In the genomic region with DNA sequence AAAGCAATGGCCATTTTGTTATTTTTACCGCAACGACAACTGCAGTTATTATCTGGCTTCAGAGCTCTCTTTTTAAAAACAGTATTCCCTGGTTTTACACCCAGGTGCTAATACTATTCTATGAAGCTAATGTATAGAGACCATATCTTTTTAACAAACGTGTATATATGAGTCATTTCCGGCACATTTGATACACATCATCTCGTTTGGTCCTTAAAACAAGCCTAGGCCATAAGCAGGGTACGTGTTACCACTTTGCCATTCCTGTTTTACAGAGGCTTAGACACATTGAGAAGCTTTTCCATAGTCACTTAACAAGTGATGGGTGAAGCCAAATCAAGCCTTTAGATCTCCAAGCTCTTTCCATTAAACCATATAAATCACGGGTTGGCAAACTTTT, we compare ENCODE assay signal across 2 cellular contexts.
TF ChIP-seq lines count a peak whose summit lies in the region.

No MANE protein-coding gene starts in this region.

TF ChIP-seq in IMR-90, 13 proteins besides CTCF, POLR2A, EP300 and RAD21:
- TF ChIP-seq MAFK (IDR thresholded peaks at IDR 0.05; ENCODE audit: low read depth, low read length): no peak
- no peak for TF ChIP-seq MAZ (IDR thresholded peaks at IDR 0.05; ENCODE audit: borderline replicate concordance, low read depth, low read length)
- no peak for TF ChIP-seq BHLHE40 (IDR thresholded peaks at IDR 0.05; ENCODE audit: low read depth, low read length)
- no peak for TF ChIP-seq SMC3 (IDR thresholded peaks at IDR 0.05; ENCODE audit: low read depth, low read length)
- no peak for TF ChIP-seq RCOR1 (IDR thresholded peaks at IDR 0.05; ENCODE audit: insufficient replicate concordance, low read length)
- TF ChIP-seq FOS (IDR thresholded peaks at IDR 0.05; ENCODE audit: low read depth, low read length): no peak
- no peak for TF ChIP-seq CHD1 (IDR thresholded peaks at IDR 0.05; ENCODE audit: low read depth, low read length)
- TF ChIP-seq, protein P1, sequence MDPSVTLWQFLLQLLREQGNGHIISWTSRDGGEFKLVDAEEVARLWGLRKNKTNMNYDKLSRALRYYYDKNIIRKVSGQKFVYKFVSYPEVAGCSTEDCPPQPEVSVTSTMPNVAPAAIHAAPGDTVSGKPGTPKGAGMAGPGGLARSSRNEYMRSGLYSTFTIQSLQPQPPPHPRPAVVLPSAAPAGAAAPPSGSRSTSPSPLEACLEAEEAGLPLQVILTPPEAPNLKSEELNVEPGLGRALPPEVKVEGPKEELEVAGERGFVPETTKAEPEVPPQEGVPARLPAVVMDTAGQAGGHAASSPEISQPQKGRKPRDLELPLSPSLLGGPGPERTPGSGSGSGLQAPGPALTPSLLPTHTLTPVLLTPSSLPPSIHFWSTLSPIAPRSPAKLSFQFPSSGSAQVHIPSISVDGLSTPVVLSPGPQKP (IDR thresholded peaks at IDR 0.05; ENCODE audit: borderline replicate concordance, low read depth, low read length): no peak
- no peak for TF ChIP-seq RFX5 (IDR thresholded peaks at IDR 0.05; ENCODE audit: low read depth, low read length)
- no peak for TF ChIP-seq CEBPB (IDR thresholded peaks at IDR 0.05; ENCODE audit: low read depth, low read length)
- TF ChIP-seq USF2 (IDR thresholded peaks at IDR 0.05; ENCODE audit: low read depth, low read length): no peak
- no peak for TF ChIP-seq NFE2L2 (IDR thresholded peaks at IDR 0.05; ENCODE audit: low read depth, low read length)
- TF ChIP-seq MXI1 (IDR thresholded peaks at IDR 0.05; ENCODE audit: borderline replicate concordance, low read depth, low read length): no peak

TF ChIP-seq in K562, 482 proteins besides CTCF, POLR2A, EP300 and RAD21:
- TF ChIP-seq, protein P2, sequence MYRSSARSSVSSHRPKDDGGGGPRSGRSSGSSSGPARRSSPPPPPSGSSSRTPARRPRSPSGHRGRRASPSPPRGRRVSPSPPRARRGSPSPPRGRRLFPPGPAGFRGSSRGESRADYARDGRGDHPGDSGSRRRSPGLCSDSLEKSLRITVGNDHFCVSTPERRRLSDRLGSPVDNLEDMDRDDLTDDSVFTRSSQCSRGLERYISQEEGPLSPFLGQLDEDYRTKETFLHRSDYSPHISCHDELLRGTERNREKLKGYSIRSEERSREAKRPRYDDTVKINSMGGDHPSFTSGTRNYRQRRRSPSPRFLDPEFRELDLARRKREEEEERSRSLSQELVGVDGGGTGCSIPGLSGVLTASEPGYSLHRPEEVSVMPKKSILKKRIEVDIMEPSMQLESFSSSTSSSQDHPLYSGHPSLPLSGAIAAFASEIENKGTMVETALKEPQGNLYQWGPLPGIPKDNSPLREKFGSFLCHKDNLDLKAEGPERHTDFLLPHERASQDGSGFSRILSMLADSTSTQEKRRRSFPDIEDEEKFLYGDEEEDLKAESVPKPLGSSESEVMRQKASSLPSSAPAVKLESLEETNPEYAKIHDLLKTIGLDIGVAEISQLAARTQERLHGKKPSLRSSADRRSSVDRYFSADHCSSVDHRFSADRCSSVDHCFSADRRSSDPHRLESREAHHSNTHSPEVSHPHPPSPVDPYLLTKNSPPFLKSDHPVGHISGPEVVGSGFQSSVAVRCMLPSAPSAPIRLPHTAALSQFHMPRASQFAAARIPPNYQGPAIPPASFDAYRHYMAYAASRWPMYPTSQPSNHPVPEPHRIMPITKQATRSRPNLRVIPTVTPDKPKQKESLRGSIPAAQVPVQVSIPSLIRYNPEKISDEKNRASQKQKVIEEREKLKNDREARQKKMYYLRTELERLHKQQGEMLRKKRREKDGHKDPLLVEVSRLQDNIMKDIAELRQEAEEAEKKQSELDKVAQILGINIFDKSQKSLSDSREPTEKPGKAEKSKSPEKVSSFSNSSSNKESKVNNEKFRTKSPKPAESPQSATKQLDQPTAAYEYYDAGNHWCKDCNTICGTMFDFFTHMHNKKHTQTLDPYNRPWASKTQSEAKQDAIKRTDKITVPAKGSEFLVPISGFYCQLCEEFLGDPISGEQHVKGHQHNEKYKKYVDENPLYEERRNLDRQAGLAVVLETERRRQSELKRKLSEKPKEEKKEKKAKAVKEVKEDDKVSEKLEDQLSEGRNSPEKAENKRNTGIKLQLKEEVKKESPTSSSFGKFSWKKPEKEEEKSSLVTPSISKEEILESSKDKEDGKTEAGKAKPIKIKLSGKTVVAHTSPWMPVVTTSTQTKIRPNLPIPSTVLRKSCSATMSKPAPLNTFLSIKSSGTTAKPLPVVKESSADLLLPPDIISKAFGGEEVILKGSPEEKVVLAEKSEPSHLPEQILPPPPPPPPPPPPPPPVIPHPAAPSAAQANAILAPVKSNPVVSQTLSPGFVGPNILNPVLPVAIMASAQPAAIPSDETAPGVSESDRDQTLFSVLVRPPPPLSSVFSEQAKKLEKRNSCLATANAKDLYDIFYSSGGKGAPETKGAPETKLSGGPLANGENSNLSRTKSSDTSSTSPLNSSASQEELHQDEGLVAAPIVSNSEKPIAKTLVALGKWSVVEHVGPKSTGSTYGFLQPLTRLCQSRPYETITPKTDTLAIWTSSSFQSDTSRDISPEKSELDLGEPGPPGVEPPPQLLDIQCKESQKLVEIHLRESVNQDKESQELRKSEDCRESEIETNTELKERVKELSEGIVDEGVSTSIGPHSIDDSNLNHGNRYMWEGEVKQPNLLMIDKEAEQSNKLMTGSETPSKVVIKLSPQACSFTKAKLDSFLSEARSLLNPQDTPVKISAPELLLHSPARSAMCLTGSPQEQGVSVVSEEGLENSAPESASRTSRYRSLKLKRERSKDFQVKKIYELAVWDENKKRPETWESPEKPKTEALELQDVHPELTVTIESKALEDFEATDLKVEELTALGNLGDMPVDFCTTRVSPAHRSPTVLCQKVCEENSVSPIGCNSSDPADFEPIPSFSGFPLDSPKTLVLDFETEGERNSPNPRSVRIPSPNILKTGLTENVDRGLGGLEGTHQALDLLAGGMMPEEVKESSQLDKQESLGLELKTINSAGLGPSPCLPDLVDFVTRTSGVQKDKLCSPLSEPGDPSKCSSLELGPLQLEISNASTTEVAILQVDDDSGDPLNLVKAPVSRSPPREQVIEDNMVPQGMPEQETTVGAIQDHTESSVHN (IDR thresholded peaks at IDR 0.05; ENCODE audit: borderline replicate concordance in 1 of 2, low read depth in 1 of 2): no peak
- TF ChIP-seq E2F5 (CRISPR knock-in tag; IDR thresholded peaks at IDR 0.05): no peak
- no peak for TF ChIP-seq ZNF175 (CRISPR knock-in tag; IDR thresholded peaks at IDR 0.05; ENCODE audit: low read depth)
- TF ChIP-seq MCM2 (IDR thresholded peaks at IDR 0.05; ENCODE audit: low read depth): no peak
- no peak for TF ChIP-seq TGIF2 (CRISPR knock-in tag; IDR thresholded peaks at IDR 0.05)
- no peak for TF ChIP-seq E2F4 (CRISPR knock-in tag; IDR thresholded peaks at IDR 0.05; ENCODE audit: low read depth)
- TF ChIP-seq FOXK2 (conservative IDR thresholded peaks at IDR 0.05 in 1 of 2, IDR thresholded peaks at IDR 0.05 in 1 of 2; ENCODE audit: low read depth in 2 of 2): no peak
- TF ChIP-seq TRIM28 (IDR thresholded peaks at IDR 0.05): no peak
- peak; percentile 44 for TF ChIP-seq JUND (IDR thresholded peaks at IDR 0.05; ENCODE audit: borderline replicate concordance, low read depth, low read length)
- no peak for TF ChIP-seq JUND (tag; IDR thresholded peaks at IDR 0.05; ENCODE audit: borderline replicate concordance, low read depth, low read length)
- no peak for TF ChIP-seq KLF10 (CRISPR knock-in tag; IDR thresholded peaks at IDR 0.05)
- no peak for TF ChIP-seq EWSR1 (IDR thresholded peaks at IDR 0.05; ENCODE audit: borderline replicate concordance, low read depth, partially characterized antibody)
- TF ChIP-seq NFYB (IDR thresholded peaks at IDR 0.05; ENCODE audit: extremely low read depth, insufficient read length): no peak
- TF ChIP-seq, protein P3, sequence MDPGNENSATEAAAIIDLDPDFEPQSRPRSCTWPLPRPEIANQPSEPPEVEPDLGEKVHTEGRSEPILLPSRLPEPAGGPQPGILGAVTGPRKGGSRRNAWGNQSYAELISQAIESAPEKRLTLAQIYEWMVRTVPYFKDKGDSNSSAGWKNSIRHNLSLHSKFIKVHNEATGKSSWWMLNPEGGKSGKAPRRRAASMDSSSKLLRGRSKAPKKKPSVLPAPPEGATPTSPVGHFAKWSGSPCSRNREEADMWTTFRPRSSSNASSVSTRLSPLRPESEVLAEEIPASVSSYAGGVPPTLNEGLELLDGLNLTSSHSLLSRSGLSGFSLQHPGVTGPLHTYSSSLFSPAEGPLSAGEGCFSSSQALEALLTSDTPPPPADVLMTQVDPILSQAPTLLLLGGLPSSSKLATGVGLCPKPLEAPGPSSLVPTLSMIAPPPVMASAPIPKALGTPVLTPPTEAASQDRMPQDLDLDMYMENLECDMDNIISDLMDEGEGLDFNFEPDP (CRISPR knock-in tag; IDR thresholded peaks at IDR 0.05): no peak
- peak; percentile 9; the same call in 1 of the 2 replicates for TF ChIP-seq ATF3 (IDR thresholded peaks at IDR 0.05)
- TF ChIP-seq ATF3 (CRISPR knock-in tag; conservative IDR thresholded peaks at IDR 0.05): no peak
- TF ChIP-seq HDGF (IDR thresholded peaks at IDR 0.05): no peak
- peak; percentile 58 for TF ChIP-seq FOSL1 (tag; conservative IDR thresholded peaks at IDR 0.05)
- no peak for TF ChIP-seq TAF9B (IDR thresholded peaks at IDR 0.05; ENCODE audit: partially characterized antibody)
- TF ChIP-seq SIN3B (IDR thresholded peaks at IDR 0.05; ENCODE audit: low read depth): no peak
- TF ChIP-seq NRF1 (conservative IDR thresholded peaks at IDR 0.05 in 1 of 2, IDR thresholded peaks at IDR 0.05 in 1 of 2): no peak
